27 cellular contexts compared by ENCODE assay signal in genomic region chr2:77633601-77634000, GRCh38.
"Had no signal": no experiment of that assay in that cellular context is flagged by ENCODE, and none has a peak within 500 bp of the region (broad histone marks: within the 10 kb centered on the region; RNA-seq: fewer than 3 reads in every experiment).

No MANE protein-coding gene starts in this region.

- H3K36me3 ChIP-seq: colonic mucosa, esophagus muscularis mucosa, esophagus squamous epithelium, gastrocnemius medialis, gastroesophageal sphincter, heart left ventricle, heart right ventricle had no signal

- H3K9me3 ChIP-seq: colonic mucosa, esophagus muscularis mucosa, gastrocnemius medialis had no signal

- H3K27me3 Mint-ChIP-seq: dendritic cell treated with granulocyte-macrophage colony-stimulating factor and Interleukin-4, amounts not matched to agents 40 ng/mL and 50 ng/mL, for 4 days; effector memory CD8-positive, alpha-beta T cell had no signal

- H3K27ac Mint-ChIP-seq: dendritic cell treated with granulocyte-macrophage colony-stimulating factor and Interleukin-4, amounts not matched to agents 40 ng/mL and 50 ng/mL, for 4 days; effector memory CD8-positive, alpha-beta T cell had no signal

- H3K27me3 ChIP-seq: colonic mucosa, dorsolateral prefrontal cortex, esophagus muscularis mucosa, esophagus squamous epithelium, foreskin keratinocyte, gastrocnemius medialis, gastroesophageal sphincter, heart left ventricle, heart right ventricle had no signal

- ATAC-seq: effector memory CD8-positive, alpha-beta T cell; foreskin keratinocyte; gastrocnemius medialis; gastroesophageal sphincter; heart left ventricle; heart right ventricle had no signal

- H3K4me1 ChIP-seq: colonic mucosa, esophagus muscularis mucosa, esophagus squamous epithelium, foreskin keratinocyte, gastrocnemius medialis, gastroesophageal sphincter, heart left ventricle had no signal

- H3K27ac ChIP-seq: colonic mucosa, coronary artery, dorsolateral prefrontal cortex, epithelial cell of prostate, esophagus muscularis mucosa, esophagus squamous epithelium, foreskin keratinocyte, gastrocnemius medialis, gastroesophageal sphincter, heart left ventricle, heart right ventricle had no signal

- FAIRE-seq: colon, endometrium, endothelial cell of umbilical vein, frontal cortex had no signal

- H3K4me3 ChIP-seq: colonic mucosa, coronary artery, dorsolateral prefrontal cortex, esophagus muscularis mucosa, esophagus squamous epithelium, gastrocnemius medialis, gastroesophageal sphincter, heart left ventricle, heart right ventricle had no signal

- DNase-seq: colonic mucosa; cortex of kidney; dermis blood vessel endothelial cell; dorsolateral prefrontal cortex; effector CD4-positive, alpha-beta T cell; effector CD8-positive, alpha-beta T cell; effector memory CD4-positive, alpha-beta T cell; effector memory CD8-positive, alpha-beta T cell; erythroblast; esophagus squamous epithelium; foreskin fibroblast; foreskin keratinocyte; foreskin melanocyte; gastrocnemius medialis; glutamatergic neuron; head of caudate nucleus; heart left ventricle; heart right ventricle had no signal

- H3K4me3 Mint-ChIP-seq: dendritic cell treated with granulocyte-macrophage colony-stimulating factor and Interleukin-4, amounts not matched to agents 40 ng/mL and 50 ng/mL, for 4 days; effector memory CD8-positive, alpha-beta T cell had no signal
